In genomic region chr14:90624732-90625444, GRCh38 we compare ENCODE assay signal across 9 cellular contexts.
DNase-seq lines count a peak whose midpoint lies in the region.
"Had no signal": no experiment of that assay in that cellular context is flagged by ENCODE, and none has a peak within 500 bp of the region (broad histone marks: within the 10 kb centered on the region; RNA-seq: fewer than 3 reads in every experiment).

No MANE protein-coding gene starts in this region.

- no peaks in the 10 kb centered on the region for H3K9me3 ChIP-seq in SJCRH30 (replicated peaks)
- H3K9me3 ChIP-seq in iPS-20b (ENCODE audit: insufficient read depth, low read depth, low read length) = no peaks in the 10 kb centered on the region
- no peaks in the 10 kb centered on the region for H3K9me3 ChIP-seq in stomach smooth muscle (ENCODE audit: control insufficient read depth in 2 of 2, low read length in 2 of 2)

- H3K27ac ChIP-seq in SJCRH30 (peak overlapping the region; percentile 88), iPS-20b (ENCODE audit: low read length) (peak overlapping the region; percentile 9), stomach smooth muscle (ENCODE audit: low read length) (peak overlapping the region; percentile 87)

- no peaks in the 10 kb centered on the region for H3K36me3 ChIP-seq in SJCRH30
- H3K36me3 ChIP-seq in iPS-20b (ENCODE audit: insufficient read depth, low read depth, low read length) = no peaks in the 10 kb centered on the region
- no peaks in the 10 kb centered on the region for H3K36me3 ChIP-seq in stomach smooth muscle (ENCODE audit: control insufficient read depth in 2 of 2, insufficient read depth in 2 of 2, low read length in 2 of 2)

- H3K4me3 ChIP-seq in SJCRH30 (peak overlapping the region; percentile 9), iPS-20b (ENCODE audit: low read length) (no peak overlapping the region), stomach smooth muscle (ENCODE audit: low read length in 2 of 2) (peak overlapping the region; percentile 29 to 47)

- H3K9ac ChIP-seq in iPS-20b (ENCODE audit: low read depth, low read length) (peak overlapping the region; percentile 29; the same call in 1 of the 2 replicates), stomach smooth muscle (ENCODE audit: low read length in 2 of 2) (peak overlapping the region; percentile 34 to 47)

- peaks cover 52% of the 10 kb centered on the region for H3K4me1 ChIP-seq in SJCRH30
- H3K4me1 ChIP-seq in iPS-20b (ENCODE audit: insufficient read depth, low read length) = peaks cover 12% of the 10 kb centered on the region; the same call in 1 of the 2 replicates
- peaks cover 58% of the 10 kb centered on the region for H3K4me1 ChIP-seq in stomach smooth muscle (ENCODE audit: control insufficient read depth, insufficient read depth, low read length)

- H3K27me3 ChIP-seq in SJCRH30 (no peaks in the 10 kb centered on the region), iPS-20b (ENCODE audit: insufficient read depth, low read length) (no peaks in the 10 kb centered on the region), stomach smooth muscle (ENCODE audit: control insufficient read depth in 1 of 2, insufficient read depth in 2 of 2, low read length in 2 of 2) (no peaks in the 10 kb centered on the region)

- DNase-seq in NCI-H82 (lab: John Stamatoyannopoulos, UW) = peak; percentile 6
- no peak for DNase-seq in NCI-H82 treated with DMSO at 0.1 percent for 48 hours (lab: John Stamatoyannopoulos, UW; ENCODE audit: unreplicated experiment)
- DNase-seq in SJCRH30 = peak; percentile 69 to 86
- no peak for DNase-seq in LoVo (ENCODE audit: low spot score)
- no peak for DNase-seq in stimulated activated CD4-positive, alpha-beta T cell treated with anti-CD3 and anti-CD28 coated beads, Interleukin-2, amount 100 ng/mL, for 24 hours
- no peak for DNase-seq in activated gamma-delta T cell (lab: John Stamatoyannopoulos, UW)
- DNase-seq: activated naive CD8-positive, alpha-beta T cell treated with anti-CD3 and anti-CD28 coated beads, Interleukin-2, amount 50 U/mL, for 24 hours had no signal

Comparison
In these comparisons a context has a peak if more than half of its experiments do, and no peak if none do; other contexts are left out.
1. DNase-seq: peak in NCI-H82 (single experiment) and SJCRH30 (2 of 2); none in NCI-H82 treated with DMSO at 0.1 percent for 48 hours (single experiment), LoVo (single experiment), stimulated activated CD4-positive, alpha-beta T cell treated with anti-CD3 and anti-CD28 coated beads, Interleukin-2, amount 100 ng/mL, for 24 hours (0 of 2) and activated gamma-delta T cell (single experiment).
2. H3K27ac ChIP-seq: peak in every context shown above with its lines; median percentile 88 in SJCRH30; 87 in stomach smooth muscle; 9 in iPS-20b.